15 cellular contexts compared by ENCODE assay signal in genomic region chr3:63932509-63933212, GRCh38. TPM values are rescaled to one million over a fixed set of nuclear protein-coding genes. Genes with fewer than 3 reads are reported as not detected.
A peak's percentile ranks its signal among the peaks of the same experiment; 100 is the strongest.
DNase-seq lines count a peak whose midpoint lies in the region; ATAC-seq, FAIRE-seq and TF ChIP-seq lines count a peak whose summit lies in the region.
"Had no signal": no experiment of that assay in that cellular context is flagged by ENCODE, and none has a peak within 500 bp of the region (broad histone marks: within the 10 kb centered on the region; RNA-seq: fewer than 3 reads in every experiment).

No MANE protein-coding gene starts in this region.

- no peak overlapping the region for H3K4me2 ChIP-seq in K562 (ENCODE audit: insufficient read depth, low read length)

- no peak for TF ChIP-seq RAD21 in K562 (CRISPR knock-in tag; conservative IDR thresholded peaks at IDR 0.05 in 1 of 2, IDR thresholded peaks at IDR 0.05 in 1 of 2)

- ATAC-seq in K562: no peak
- no peak for ATAC-seq in HG02623 (IDR thresholded peaks at IDR 0.05; ENCODE audit: unreplicated experiment)

- POLR2A ChIA-PET in HEK293 (lab: Yijun Ruan, JAX): no interaction called here
- POLR2A ChIA-PET in K562 (lab: Yijun Ruan, JAX): no interaction called here

- H3K27ac Mint-ChIP-seq in activated CD4-positive, alpha-beta T cell treated with anti-CD3 and anti-CD28 coated beads, Interleukin-2, amount 10 ng/mL, durations not matched to agents 24 days and 14 days: peak overlapping the region; percentile 62
- H3K27ac Mint-ChIP-seq in progenitor cell of endocrine pancreas: peak overlapping the region; percentile 42

- H3K9me3 Mint-ChIP-seq in activated CD4-positive, alpha-beta T cell treated with anti-CD3 and anti-CD28 coated beads, Interleukin-2, amount 10 ng/mL, durations not matched to agents 24 days and 14 days: no peaks in the 10 kb centered on the region
- H3K9me3 Mint-ChIP-seq in progenitor cell of endocrine pancreas (ENCODE audit: low read depth): no peaks in the 10 kb centered on the region
- H3K9me3 Mint-ChIP-seq: neural crest cell had no signal

- intact Hi-C loops in activated CD4-positive, alpha-beta T cell treated with anti-CD3 and anti-CD28 coated beads, Interleukin-2, amount 10 ng/mL, durations not matched to agents 24 days and 14 days (cut with micrococcal nuclease): no loop called here
- intact Hi-C loops in K562 (cut with micrococcal nuclease): no loop called here

- 0 out of 2 replicates have a peak, but pooled peaks cover 5% of the 10 kb centered on the region for H4K20me1 ChIP-seq in K562 (replicated peaks; ENCODE audit: control insufficient read depth, insufficient read depth, low read length)

- TF ChIP-seq EP300 in K562 (IDR thresholded peaks at IDR 0.05; ENCODE audit: low read length) (no peak), suprapubic skin (IDR thresholded peaks at IDR 0.05) (no peak)

- no peaks in the 10 kb centered on the region for H3K9me3 ChIP-seq in HEK293 (ENCODE audit: control insufficient read depth, insufficient read depth, low read depth, low read length)
- no peaks in the 10 kb centered on the region for H3K9me3 ChIP-seq in K562 (replicated peaks; ENCODE audit: control insufficient read depth, insufficient read depth, low read depth, low read length)
- H3K9me3 ChIP-seq in suprapubic skin: no peaks in the 10 kb centered on the region
- H3K9me3 ChIP-seq: SJCRH30, transverse colon had no signal

- 70% methylated on average over 3 of the region's 3 CpGs for WGBS in K562 (ENCODE audit: insufficient coverage, low coverage, missing lambda C conversion rate)
- WGBS in suprapubic skin: 67% methylated on average over 3 of the region's 3 CpGs

- DNase-seq in activated CD4-positive, alpha-beta T cell treated with anti-CD3 and anti-CD28 coated beads, Interleukin-2, amount 10 ng/mL, durations not matched to agents 24 days and 14 days: no peak
- no peak for DNase-seq in activated CD4-positive, alpha-beta T cell treated with anti-CD3 and anti-CD28 coated beads, Interleukin-2, amount 50 U/mL, for 1 hour
- DNase-seq in K562 (ENCODE audit: extremely low read depth in 1 of 4, low spot score in 3 of 4) (no peak), progenitor cell of endocrine pancreas (ENCODE audit: low spot score, unreplicated experiment) (no peak), coronary artery (ENCODE audit: low spot score) (no peak), suprapubic skin (ENCODE audit: low spot score in 2 of 2) (no peak)
- DNase-seq: DMS 273 treated with DMSO at 0.1 percent for 48 hours, kidney, NCI-H1930, SJCRH30, small intestine, transverse colon had no signal

- H3K4me1 Mint-ChIP-seq in activated CD4-positive, alpha-beta T cell treated with anti-CD3 and anti-CD28 coated beads, Interleukin-2, amount 10 ng/mL, durations not matched to agents 24 days and 14 days: peaks cover 51% of the 10 kb centered on the region
- peaks cover 60% of the 10 kb centered on the region for H3K4me1 Mint-ChIP-seq in progenitor cell of endocrine pancreas (ENCODE audit: low read depth)

- no peak for TF ChIP-seq POLR2A in K562 (conservative IDR thresholded peaks at IDR 0.05)
- TF ChIP-seq POLR2A in suprapubic skin (IDR thresholded peaks at IDR 0.05): no peak

- no peaks in the 10 kb centered on the region for H3K9me1 ChIP-seq in K562 (ENCODE audit: control insufficient read depth, insufficient read depth, low read length)

- no peak for TF ChIP-seq CTCF in HEK293 (tag by site-specific recombination; IDR thresholded peaks at IDR 0.05)
- no peak for TF ChIP-seq CTCF in K562 (IDR thresholded peaks at IDR 0.05 in 2 of 3, conservative IDR thresholded peaks at IDR 0.05 in 1 of 3; ENCODE audit: insufficient read depth in 2 of 3, low read depth in 1 of 3, low read length in 3 of 3)
- no peak for TF ChIP-seq CTCF in progenitor cell of endocrine pancreas (IDR thresholded peaks at IDR 0.05; ENCODE audit: unreplicated experiment)
- no peak for TF ChIP-seq CTCF in coronary artery (IDR thresholded peaks at IDR 0.05)
- no peak for TF ChIP-seq CTCF in suprapubic skin (IDR thresholded peaks at IDR 0.05)

- FAIRE-seq in K562 (lab: Jason Lieb, UNC): no peak
- FAIRE-seq: kidney, small intestine had no signal

- CTCF ChIA-PET in HEK293 (lab: Yijun Ruan, JAX) (interaction anchor here (1.5 kb wide), 1 partner anchor 29 kb away, joined by 8 read pairs; no protein-coding TSS in a partner anchor), K562 (lab: Yijun Ruan, JAX; ENCODE audit: low intra/inter-chr PET ratio) (no interaction called here)

- H3K4me1 ChIP-seq in HEK293 (ENCODE audit: control insufficient read depth, insufficient read depth, low read length): peaks cover 13% of the 10 kb centered on the region
- peaks cover 0 to 12% of the 10 kb centered on the region in 2 experiments; a peak in 3 of 5 replicates for H3K4me1 ChIP-seq in K562 (replicated peaks in 1 of 2; ENCODE audit: control insufficient read depth in 2 of 2, insufficient read depth in 2 of 2, low read length in 2 of 2)
- H3K4me1 ChIP-seq in suprapubic skin: peaks cover 40% of the 10 kb centered on the region
- H3K4me1 ChIP-seq: SJCRH30 had no signal

- no peak overlapping the region for H2AFZ ChIP-seq in K562 (ENCODE audit: low read depth, low read length)

- in situ Hi-C loops in K562 (cut with MboI): no loop called here

- peak overlapping the region; percentile 26 for H3K4me3 Mint-ChIP-seq in activated CD4-positive, alpha-beta T cell treated with anti-CD3 and anti-CD28 coated beads, Interleukin-2, amount 10 ng/mL, durations not matched to agents 24 days and 14 days
- H3K4me3 Mint-ChIP-seq in progenitor cell of endocrine pancreas (ENCODE audit: low read depth): no peak overlapping the region
- H3K4me3 Mint-ChIP-seq: neural crest cell had no signal

- H3K79me2 ChIP-seq in K562 (ENCODE audit: control insufficient read depth, insufficient read depth, low read length): peaks cover 55% of the 10 kb centered on the region

- peaks cover 20% of the 10 kb centered on the region for H3K36me3 Mint-ChIP-seq in activated CD4-positive, alpha-beta T cell treated with anti-CD3 and anti-CD28 coated beads, Interleukin-2, amount 10 ng/mL, durations not matched to agents 24 days and 14 days (ENCODE audit: low read depth)
- peaks cover 2% of the 10 kb centered on the region for H3K36me3 Mint-ChIP-seq in progenitor cell of endocrine pancreas (ENCODE audit: insufficient read depth)

- no peaks in the 10 kb centered on the region for H3K27me3 Mint-ChIP-seq in activated CD4-positive, alpha-beta T cell treated with anti-CD3 and anti-CD28 coated beads, Interleukin-2, amount 10 ng/mL, durations not matched to agents 24 days and 14 days
- no peaks in the 10 kb centered on the region for H3K27me3 Mint-ChIP-seq in progenitor cell of endocrine pancreas

- H3K27ac ChIP-seq in HEK293 (ENCODE audit: extremely low read depth, low read depth, low read length): no peak overlapping the region
- H3K27ac ChIP-seq in K562 (ENCODE audit: extremely low read depth, low read depth, low read length): peak overlapping the region; percentile 15; the same call in 1 of the 3 replicates
- no peak overlapping the region for H3K27ac ChIP-seq in coronary artery
- no peak overlapping the region for H3K27ac ChIP-seq in suprapubic skin
- H3K27ac ChIP-seq: SJCRH30, transverse colon had no signal

- H3K9ac ChIP-seq in K562 (ENCODE audit: insufficient read depth in 1 of 2, low read depth in 2 of 2, low read length in 2 of 2): no peak overlapping the region

- H3K4me3 ChIP-seq in HEK293 (ENCODE audit: low read depth, low read length) (no peak overlapping the region), K562 (no peak overlapping the region), coronary artery (no peak overlapping the region), suprapubic skin (no peak overlapping the region)
- H3K4me3 ChIP-seq: SJCRH30, transverse colon had no signal

- no peaks in the 10 kb centered on the region for H3K36me3 ChIP-seq in HEK293 (ENCODE audit: control insufficient read depth in 2 of 2, insufficient read depth in 1 of 2, low read length in 2 of 2)
- H3K36me3 ChIP-seq in K562 (ENCODE audit: control insufficient read depth, insufficient read depth, low read length): peaks cover 16% of the 10 kb centered on the region; the same call in 1 of the 3 replicates
- H3K36me3 ChIP-seq in suprapubic skin: peaks cover 4% of the 10 kb centered on the region
- H3K36me3 ChIP-seq: SJCRH30, transverse colon had no signal

- H3K27me3 ChIP-seq in K562 (ENCODE audit: control insufficient read depth in 2 of 2, insufficient read depth in 2 of 2, low read length in 2 of 2): no peaks in the 10 kb centered on the region
- H3K27me3 ChIP-seq in suprapubic skin: no peaks in the 10 kb centered on the region
- H3K27me3 ChIP-seq: SJCRH30, transverse colon had no signal

- BruUV-seq in K562 (replicated peaks; lab: Mats Ljungman, UMichigan): no TSS peak

TF ChIP-seq in HEK293, 187 proteins besides CTCF, POLR2A, EP300 and RAD21:
- TF ChIP-seq ZNF37A (tag by site-specific recombination; IDR thresholded peaks at IDR 0.05): no peak
- peak; percentile 90 for TF ChIP-seq PRDM1 (tag by site-specific recombination; IDR thresholded peaks at IDR 0.05)

TF ChIP-seq in K562, 482 proteins besides CTCF, POLR2A, EP300 and RAD21 (continues in another document):
- TF ChIP-seq ZNF436 (CRISPR knock-in tag; IDR thresholded peaks at IDR 0.05) (no peak), ZNF23 (CRISPR knock-in tag; IDR thresholded peaks at IDR 0.05) (no peak), ZNF589 (CRISPR knock-in tag; IDR thresholded peaks at IDR 0.05; ENCODE audit: low read depth) (no peak)

RNA-seq across cellular contexts. Expression of gene SCAANT1, which starts 20.5 kb away (rescaled TPM):
- not detected in 2 replicates for total RNA-seq in activated CD4-positive, alpha-beta T cell treated with anti-CD3 and anti-CD28 coated beads, Interleukin-2, amount 10 ng/mL, durations not matched to agents 24 days and 14 days
- not detected in 2 replicates for total RNA-seq in K562 (2011; cell fraction: chromatin; rRNA removed; ENCODE audit: low replicate concordance)
- total RNA-seq in K562 (2011; cell fraction: nucleolus; rRNA removed): not detected in 2 replicates
- not detected in 2 replicates for total RNA-seq in K562 (2011; cell fraction: nucleoplasm; rRNA removed)
- total RNA-seq in K562 (2014; rRNA removed): 2.2 TPM in 1 of 2 replicates, not detected in the other
- total RNA-seq in K562 (2014; rRNA removed; fragmentation: Illumina TruSeq; extraction: Trizol): not detected in 2 replicates
- total RNA-seq in K562 (2015; rRNA removed; fragmentation: Illumina TruSeq; extraction: Trizol): not detected in 2 replicates
- not detected in 2 replicates for total RNA-seq in K562 (2021)
- polyA plus RNA-seq in K562 (2011; rRNA removed): not detected in 2 replicates
- polyA plus RNA-seq in K562 (2011; cell fraction: cytosol; rRNA removed): not detected in 2 replicates
- not detected in 2 replicates for polyA plus RNA-seq in K562 (2011; cell fraction: nucleus; rRNA removed)
- not detected in 2 replicates for polyA plus RNA-seq in K562 (2012)
- polyA plus RNA-seq in K562 (2014; fragmentation: Illumina TruSeq; extraction: Trizol): not detected in 2 replicates
- polyA plus RNA-seq in K562 (2014; fragmentation: Nextera tagmentation; extraction: Ambion mirVana): not detected
- polyA plus RNA-seq in K562 (2014; rRNA removed): not detected in 2 replicates
- not detected in 2 replicates for polyA minus RNA-seq in K562 (2011; rRNA and poly(A)+ RNA removed)
- not detected in 2 replicates for polyA minus RNA-seq in K562 (2011; cell fraction: cytosol; rRNA and poly(A)+ RNA removed)
- not detected in 2 replicates for polyA minus RNA-seq in K562 (2011; cell fraction: nucleus; rRNA and poly(A)+ RNA removed)
- total RNA-seq in progenitor cell of endocrine pancreas: not detected in 2 replicates
- total RNA-seq in suprapubic skin: not detected
- total RNA-seq: kidney, neural crest cell, SJCRH30, transverse colon had no signal
- polyA plus RNA-seq: small intestine had no signal
